In the genomic region with DNA sequence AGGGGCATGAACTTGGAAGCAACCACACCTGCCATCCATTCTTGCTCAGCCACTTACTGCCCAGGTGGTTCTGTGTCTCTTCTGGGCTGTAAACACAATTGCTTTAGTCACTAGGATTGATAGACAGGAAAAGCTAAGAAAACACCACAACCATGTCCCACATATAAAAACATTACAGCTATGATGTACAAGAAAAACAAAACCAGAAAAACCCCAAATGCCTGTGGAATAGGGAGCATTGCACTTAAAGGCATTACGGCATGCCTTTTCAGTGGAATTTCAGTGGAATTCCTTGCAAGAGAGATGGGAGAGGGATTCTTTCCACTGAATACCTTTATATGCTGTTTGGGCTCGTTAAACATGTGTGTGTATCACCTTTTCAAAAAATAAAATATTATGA, we compare ENCODE assay signal across 27 cellular contexts. TPM values are rescaled to one million over a fixed set of nuclear protein-coding genes. Genes with fewer than 3 reads are reported as not detected.
"Had no signal": no experiment of that assay in that cellular context is flagged by ENCODE, and none has a peak within 500 bp of the region (broad histone marks: within the 10 kb centered on the region; RNA-seq: fewer than 3 reads in every experiment).

No MANE protein-coding gene starts in this region.

- H3K4me3 ChIP-seq: adrenal gland, MG63 had no signal

- H3K36me3 ChIP-seq: adrenal gland, MG63 had no signal

- H3K9ac ChIP-seq: KMS-11 had no signal

- H3K4me1 ChIP-seq: adrenal gland had no signal

- H3K4me2 ChIP-seq: KMS-11 had no signal

- H3K9me3 ChIP-seq: adrenal gland, MG63 had no signal

- H3K27ac ChIP-seq: adrenal gland, KMS-11, VCaP had no signal

- H3K27me3 ChIP-seq: adrenal gland, MG63 had no signal

- ATAC-seq: activated T-cell treated with anti-CD3 and anti-CD28 coated beads, Interleukin-2, amount 50 U/mL, for 72 hours; Panc1 had no signal

- DNase-seq: activated CD4-positive, alpha-beta memory T cell treated with anti-CD3 and anti-CD28 coated beads for 36 hours; activated CD4-positive, alpha-beta T cell treated with anti-CD3 and anti-CD28 coated beads, Interleukin-2, amount 10 ng/mL, durations not matched to agents 7 days and 5 days; activated CD4-positive, CD25-positive, alpha-beta regulatory T cell; activated CD8-positive, alpha-beta memory T cell treated with anti-CD3 and anti-CD28 coated beads for 24 hours; activated gamma-delta T cell treated with Interleukin-2 at 50 U/mL for 16 hours; activated naive CD4-positive, alpha-beta T cell treated with anti-CD3 and anti-CD28 coated beads, Interleukin-2, amount 10 ng/mL, durations not matched to agents 7 days and 5 days; activated naive CD8-positive, alpha-beta T cell treated with anti-CD3 and anti-CD28 coated beads for 36 hours; activated T-cell treated with anti-CD3 and anti-CD28 coated beads for 4 hours; activated T-cell treated with anti-CD3 and anti-CD28 coated beads, Interleukin-2, amount 50 U/mL, for 72 hours; anterior cingulate cortex; caudate nucleus; MV-4-11; NCI-H1092 treated with DMSO at 0.1 percent for 48 hours; NCI-H1436; NCI-H2029 treated with DMSO at 0.1 percent for 48 hours; NCI-H345; NCI-H526 treated with DMSO at 0.1 percent for 48 hours; NK-92 treated with Interleukin-12 subunit alpha and Interleukin-12 subunit beta, amount 100 ng/mL, for 24 hours; OCI-M1; SHP77 treated with DMSO at 0.1 percent for 48 hours had no signal

RNA-seq across cellular contexts. Expression of gene GPR26, which starts 44.2 kb away (rescaled TPM):
- total RNA-seq: activated CD4-positive, alpha-beta memory T cell treated with anti-CD3 and anti-CD28 coated beads for 36 hours; activated CD4-positive, alpha-beta T cell treated with anti-CD3 and anti-CD28 coated beads, Interleukin-2, amount 10 ng/mL, durations not matched to agents 7 days and 5 days; activated naive CD8-positive, alpha-beta T cell treated with anti-CD3 and anti-CD28 coated beads for 36 hours; activated T-cell treated with anti-CD3 and anti-CD28 coated beads, Interleukin-2, amount 50 U/mL, for 72 hours; activated T-helper 2 cell treated with anti-CD3 and anti-CD28 coated beads, Interferon-gamma antibody, Interleukin-2, Interleukin-4, amounts not matched to agents 10 μg/mL and 5 μg/mL and 100 μg/mL, durations not matched to agents 14 hours and 24 hours and 36 hours; adrenal gland; SK-MEL-5 had no signal
